ENCODE assay signal across 13 cellular contexts in genomic region chr6:37920667-37921066, GRCh38.
DNase-seq lines count a peak whose midpoint lies in the region; ATAC-seq and TF ChIP-seq lines count a peak whose summit lies in the region.
"Had no signal": no experiment of that assay in that cellular context is flagged by ENCODE, and none has a peak within 500 bp of the region (broad histone marks: within the 10 kb centered on the region; RNA-seq: fewer than 3 reads in every experiment).

No MANE protein-coding gene starts in this region.

- no CpG with 5 or more reads among the region's 2 CpGs for WGBS in IMR-90 (ENCODE audit: extremely low coverage in 2 of 2, insufficient read length in 1 of 2), 2 experiments
- 62 to 77% methylated on average over 2 of the region's 2 CpGs for WGBS in body of pancreas, 2 donors

- H3K4me3 ChIP-seq in IMR-90 (ENCODE audit: insufficient read depth, low read depth, low read length) (no peak overlapping the region), A673 (ENCODE audit: low read depth, low read length, poor library complexity, severe bottlenecking) (no peak overlapping the region), body of pancreas (no peak overlapping the region)

- no peak overlapping the region for H2AFZ ChIP-seq in IMR-90 (replicated peaks; ENCODE audit: low read length, poor library complexity)

- peak overlapping the region; percentile 45; the same call in 1 of the 2 replicates for H3K18ac ChIP-seq in IMR-90 (ENCODE audit: low read depth, low read length)

- in situ Hi-C loops in IMR-90 (cut with MboI; ENCODE audit: low sequenced_read_pairs) = no loop called here
- in situ Hi-C loops in SK-MEL-5 (cut with HindIII; ENCODE audit: low pct_unique_long_range_greater_than_20kb, low sequenced_read_pairs) = no loop called here

- peak overlapping the region; percentile 76; the same call in 1 of the 2 replicates for H3K14ac ChIP-seq in IMR-90 (replicated peaks; ENCODE audit: low read depth, low read length)

- H2AK9ac ChIP-seq in IMR-90 (replicated peaks; ENCODE audit: low read depth, low read length, poor library complexity) = no peak overlapping the region

- H3K23ac ChIP-seq in IMR-90 (ENCODE audit: low read depth, low read length) = peak overlapping the region; percentile 90; the same call in 1 of the 2 replicates

- 0 out of 2 replicates have a peak overlapping the region, but pooled peaks have one; percentile 29 for H2BK20ac ChIP-seq in IMR-90 (ENCODE audit: low read depth, low read length)

- H3K4me1 ChIP-seq in IMR-90 (ENCODE audit: control insufficient read depth, insufficient read depth, low read length) = peaks cover 9% of the 10 kb centered on the region
- peaks cover 6% of the 10 kb centered on the region for H3K4me1 ChIP-seq in A673 (ENCODE audit: insufficient read depth, low read length, poor library complexity, severe bottlenecking)
- peaks cover 3% of the 10 kb centered on the region for H3K4me1 ChIP-seq in body of pancreas

- dilution Hi-C loops in IMR-90 (cut with HindIII; ENCODE audit: low sequenced_read_pairs, unreplicated experiment) = no loop called here

- H3K36me3 ChIP-seq in IMR-90 (ENCODE audit: control insufficient read depth, insufficient read depth, low read length) (peaks cover 2% of the 10 kb centered on the region; the same call in 1 of the 2 replicates), A673 (ENCODE audit: insufficient read depth, low read length, poor library complexity, severe bottlenecking) (no peaks in the 10 kb centered on the region), body of pancreas (replicated peaks in 1 of 2; ENCODE audit: insufficient read depth in 1 of 2, low read depth in 2 of 2) (no peaks in the 10 kb centered on the region)
- H3K36me3 ChIP-seq: brain microvascular endothelial cell had no signal

- peak overlapping the region; percentile 10 for H2AK5ac ChIP-seq in IMR-90 (ENCODE audit: low read depth, low read length)

- TF ChIP-seq POLR2A in IMR-90 (IDR thresholded peaks at IDR 0.05; ENCODE audit: low read depth, low read length) (no peak), body of pancreas (IDR thresholded peaks at IDR 0.05) (no peak)

- 0 out of 2 replicates have a peak overlapping the region, but pooled peaks have one; percentile 48 for H3K4ac ChIP-seq in IMR-90 (ENCODE audit: low read depth, low read length)

- TF ChIP-seq CTCF in IMR-90 (conservative IDR thresholded peaks at IDR 0.05; ENCODE audit: low read depth, low read length) (no peak), A673 (conservative IDR thresholded peaks at IDR 0.05; ENCODE audit: low read depth, low read length) (no peak), body of pancreas (IDR thresholded peaks at IDR 0.05) (no peak)

- no peaks in the 10 kb centered on the region for H3K27me3 ChIP-seq in IMR-90 (ENCODE audit: control insufficient read depth, insufficient read depth, low read length)
- H3K27me3 ChIP-seq in A673 (replicated peaks; ENCODE audit: insufficient read depth, low read depth, low read length, poor library complexity) = no peaks in the 10 kb centered on the region
- no peaks in the 10 kb centered on the region for H3K27me3 ChIP-seq in body of pancreas
- H3K27me3 ChIP-seq: brain microvascular endothelial cell had no signal

- H4K20me1 ChIP-seq in IMR-90 (ENCODE audit: insufficient read depth, low read length) = peaks cover 83% of the 10 kb centered on the region

- intact Hi-C loops in IMR-90 (cut with micrococcal nuclease) = no loop called here
- intact Hi-C loops in left colon (cut with DNase I, micrococcal nuclease) = no loop called here
- intact Hi-C loops in A673 (cut with micrococcal nuclease; ENCODE audit: unreplicated experiment) = no loop called here
- intact Hi-C loops in body of pancreas (cut with DNase I) = no loop called here

- peak overlapping the region in 1 of 2 experiments; percentile 54; a peak in 2 of 4 replicates for H4K8ac ChIP-seq in IMR-90 (ENCODE audit: low read depth in 2 of 2, low read length in 2 of 2)

- no peaks in the 10 kb centered on the region for H3K9me3 ChIP-seq in IMR-90 (ENCODE audit: control insufficient read depth, insufficient read depth, low read length)
- no peaks in the 10 kb centered on the region for H3K9me3 ChIP-seq in A673 (ENCODE audit: low read depth, low read length, poor library complexity, severe bottlenecking)
- no peaks in the 10 kb centered on the region for H3K9me3 ChIP-seq in body of pancreas

- TF ChIP-seq RAD21 in IMR-90 (IDR thresholded peaks at IDR 0.05; ENCODE audit: low read length) = no peak

- POLR2A ChIA-PET in IMR-90 (lab: Charles Lee; ENCODE audit: unreplicated experiment) (interaction anchor here (0.8 kb wide), 1 partner anchor 102 kb away, joined by 3 read pairs; no protein-coding TSS in a partner anchor), A673 (lab: Charles Lee; ENCODE audit: low non-redundant PET) (no interaction called here)

- H4K5ac ChIP-seq in IMR-90 (ENCODE audit: low read depth, low read length) = no peak overlapping the region; the same call in 1 of the 2 replicates

- ATAC-seq in IMR-90 (ENCODE audit: low read depth) (no peak; the same call in 1 of the 2 replicates), left colon (peak; percentile 41), body of pancreas (no peak)
- ATAC-seq: SK-N-SH treated with all-trans-retinoic acid at 6 μM for 48 hours had no signal

- no peak overlapping the region for H3K56ac ChIP-seq in IMR-90 (ENCODE audit: extremely low read depth, insufficient read depth, low read length)

- BruUV-seq in IMR-90 (replicated peaks; lab: Mats Ljungman, UMichigan) (no TSS peak), A673 (replicated peaks; lab: Mats Ljungman, UMichigan) (no TSS peak)

- H3K9ac ChIP-seq in IMR-90 (ENCODE audit: low read depth, low read length) = no peak overlapping the region

- peaks cover 20% of the 10 kb centered on the region for H3K9me1 ChIP-seq in IMR-90 (ENCODE audit: insufficient read depth, low read length)

- H2BK5ac ChIP-seq in IMR-90 (ENCODE audit: low read depth, low read length, poor library complexity, severe bottlenecking) = peak overlapping the region; percentile 95

- H2BK120ac ChIP-seq in IMR-90 (ENCODE audit: low read depth, low read length) = peak overlapping the region; percentile 24; the same call in 1 of the 2 replicates

- H3K4me2 ChIP-seq in IMR-90 (ENCODE audit: low read depth, low read length) = no peak overlapping the region; the same call in 1 of the 2 replicates

- H2BK15ac ChIP-seq in IMR-90 (ENCODE audit: low read depth, low read length) = 0 out of 3 replicates have a peak overlapping the region, but pooled peaks have one; percentile 15

- peaks cover 24 to 77% of the 10 kb centered on the region in 2 experiments for H3K79me1 ChIP-seq in IMR-90 (ENCODE audit: low read depth in 1 of 2, low read length in 2 of 2)

- peak overlapping the region; percentile 39; the same call in 1 of the 2 replicates for H4K91ac ChIP-seq in IMR-90 (ENCODE audit: insufficient read depth, low read depth, low read length)

- CTCF ChIA-PET in IMR-90 (lab: Yijun Ruan, JAX) = no interaction called here
- CTCF ChIA-PET in A673 (lab: Charles Lee) = interaction anchor here (0.7 kb wide), 1 partner anchor 11 kb away, joined by 3 read pairs; no protein-coding TSS in a partner anchor

- H3K27ac ChIP-seq in IMR-90 (ENCODE audit: insufficient read depth, low read length) (peak overlapping the region; percentile 36; the same call in 1 of the 2 replicates), A673 (ENCODE audit: low read depth, low read length, poor library complexity, severe bottlenecking) (no peak overlapping the region), body of pancreas (no peak overlapping the region)
- H3K27ac ChIP-seq: brain microvascular endothelial cell had no signal

- DNase-seq in COLO829 (ENCODE audit: low spot score) (peak; percentile 16), IMR-90 (no peak), SK-MEL-5 (ENCODE audit: low read depth, low spot score) (peak; percentile 32), left colon (no peak), 8988T (no peak), A673 (ENCODE audit: low spot score) (no peak), NCI-H2227 treated with DMSO at 0.1 percent for 48 hours (lab: John Stamatoyannopoulos, UW) (no peak), body of pancreas (no peak)
- DNase-seq: activated naive CD4-positive, alpha-beta T cell; brain microvascular endothelial cell; foreskin fibroblast; GOT3 had no signal

TF ChIP-seq in IMR-90, 13 proteins besides CTCF, POLR2A, EP300 and RAD21:
- no peak for TF ChIP-seq USF2 (IDR thresholded peaks at IDR 0.05; ENCODE audit: low read depth, low read length)
- TF ChIP-seq BHLHE40 (IDR thresholded peaks at IDR 0.05; ENCODE audit: low read depth, low read length) = no peak
- TF ChIP-seq NFE2L2 (IDR thresholded peaks at IDR 0.05; ENCODE audit: low read depth, low read length) = no peak
- TF ChIP-seq MAZ (IDR thresholded peaks at IDR 0.05; ENCODE audit: borderline replicate concordance, low read depth, low read length) = no peak
- no peak for TF ChIP-seq RFX5 (IDR thresholded peaks at IDR 0.05; ENCODE audit: low read depth, low read length)

Comparison
In these comparisons a context has a peak if more than half of its experiments do, and no peak if none do; other contexts are left out.
1. DNase-seq: peak in COLO829 (single experiment) and SK-MEL-5 (single experiment); none in IMR-90 (single experiment), left colon (0 of 2), 8988T (single experiment), A673 (single experiment), NCI-H2227 treated with DMSO at 0.1 percent for 48 hours (single experiment) and body of pancreas (0 of 4).